Comparison of ENCODE assay signal across 13 cellular contexts in genomic region chr16:30428055-30428454, GRCh38. TPM values are rescaled to one million over a fixed set of nuclear protein-coding genes. Genes with fewer than 3 reads are reported as not detected.
DNase-seq lines count a peak whose midpoint lies in the region; ATAC-seq and TF ChIP-seq lines count a peak whose summit lies in the region.
"Had no signal": no experiment of that assay in that cellular context is flagged by ENCODE, and none has a peak within 500 bp of the region (broad histone marks: within the 10 kb centered on the region; RNA-seq: fewer than 3 reads in every experiment).

No MANE protein-coding gene starts in this region.

- H3K27ac ChIP-seq in RWPE1: peak overlapping the region; percentile 71
- H3K27ac ChIP-seq: pancreas had no signal

- peak overlapping the region; percentile 39 for H3K27ac Mint-ChIP-seq in activated CD8-positive, alpha-beta memory T cell treated with anti-CD3 and anti-CD28 coated beads, Interleukin-2, amount 10 ng/mL, durations not matched to agents 7 days and 5 days
- H3K27ac Mint-ChIP-seq in naive thymus-derived CD8-positive, alpha-beta T cell: peak overlapping the region; percentile 15 to 89 (median 73)

- no peak overlapping the region for H3K4me3 Mint-ChIP-seq in activated CD8-positive, alpha-beta memory T cell treated with anti-CD3 and anti-CD28 coated beads, Interleukin-2, amount 10 ng/mL, durations not matched to agents 7 days and 5 days
- peak overlapping the region in 8 of 10 donors; percentile 1 to 72 (median 54) for H3K4me3 Mint-ChIP-seq in naive thymus-derived CD8-positive, alpha-beta T cell

- POLR2A ChIA-PET in RWPE1 (lab: Yijun Ruan, JAX; ENCODE audit: low non-redundant PET): no interaction called here
- POLR2A ChIA-PET in naive thymus-derived CD8-positive, alpha-beta T cell (lab: Charles Lee): interaction anchor here (0.6 to 3.6 kb wide), 2 partner anchors 11 to 372 kb away, joined by 7 to 75 read pairs; no protein-coding TSS in a partner anchor

- TF ChIP-seq CTCF in RWPE1 (conservative IDR thresholded peaks at IDR 0.05; ENCODE audit: low read depth): no peak

- DNase-seq in activated CD8-positive, alpha-beta memory T cell treated with anti-CD3 and anti-CD28 coated beads, Interleukin-2, amount 10 ng/mL, durations not matched to agents 7 days and 5 days: no peak
- no peak for DNase-seq in activated CD8-positive, alpha-beta memory T cell treated with anti-CD3 and anti-CD28 coated beads for 24 hours
- DNase-seq in RWPE1 (ENCODE audit: low spot score): no peak
- no peak for DNase-seq in naive thymus-derived CD8-positive, alpha-beta T cell
- DNase-seq in COLO668 (lab: John Stamatoyannopoulos, UW; ENCODE audit: unreplicated experiment): no peak
- DNase-seq in SHP77 (lab: John Stamatoyannopoulos, UW): no peak
- DNase-seq: DMS79 treated with DMSO at 0.1 percent for 48 hours; dorsolateral prefrontal cortex; NCI-H2107; stimulated activated CD4-positive, alpha-beta T cell treated with anti-CD3 and anti-CD28 coated beads, Interleukin-12 subunit alpha, Interleukin-12 subunit beta, amount 100 ng/mL, for 4 hours; SW 1271 had no signal

- peaks cover 25% of the 10 kb centered on the region for H3K4me1 Mint-ChIP-seq in activated CD8-positive, alpha-beta memory T cell treated with anti-CD3 and anti-CD28 coated beads, Interleukin-2, amount 10 ng/mL, durations not matched to agents 7 days and 5 days
- H3K4me1 Mint-ChIP-seq in naive thymus-derived CD8-positive, alpha-beta T cell: peaks cover 5 to 25% (median 7%) of the 10 kb centered on the region in 4 donors

- ATAC-seq in activated CD8-positive, alpha-beta memory T cell treated with anti-CD3 and anti-CD28 coated beads, Interleukin-2, amount 10 ng/mL, durations not matched to agents 7 days and 5 days: no peak
- no peak for ATAC-seq in naive thymus-derived CD8-positive, alpha-beta T cell
- ATAC-seq: pancreas had no signal

- H3K27me3 Mint-ChIP-seq in activated CD8-positive, alpha-beta memory T cell treated with anti-CD3 and anti-CD28 coated beads, Interleukin-2, amount 10 ng/mL, durations not matched to agents 7 days and 5 days: no peaks in the 10 kb centered on the region
- H3K27me3 Mint-ChIP-seq in naive thymus-derived CD8-positive, alpha-beta T cell: no peaks in the 10 kb centered on the region

- H3K36me3 Mint-ChIP-seq in activated CD8-positive, alpha-beta memory T cell treated with anti-CD3 and anti-CD28 coated beads, Interleukin-2, amount 10 ng/mL, durations not matched to agents 7 days and 5 days: peaks cover 29% of the 10 kb centered on the region
- H3K36me3 Mint-ChIP-seq in naive thymus-derived CD8-positive, alpha-beta T cell: peaks cover 0 to 47% (median 0%) of the 10 kb centered on the region in 3 donors

- H3K9me3 Mint-ChIP-seq in activated CD8-positive, alpha-beta memory T cell treated with anti-CD3 and anti-CD28 coated beads, Interleukin-2, amount 10 ng/mL, durations not matched to agents 7 days and 5 days (ENCODE audit: low read depth): no peaks in the 10 kb centered on the region
- H3K9me3 Mint-ChIP-seq in naive thymus-derived CD8-positive, alpha-beta T cell: no peaks in the 10 kb centered on the region

- CTCF ChIA-PET in activated CD8-positive, alpha-beta memory T cell treated with anti-CD3 and anti-CD28 coated beads, Interleukin-2, amount 10 ng/mL, durations not matched to agents 7 days and 5 days (lab: Charles Lee): interaction anchor here (1.7 kb wide), 1 partner anchor 168 kb away, joined by 4 read pairs; no protein-coding TSS in a partner anchor
- CTCF ChIA-PET in RWPE1 (lab: Yijun Ruan, JAX): no interaction called here

RNA-seq across cellular contexts. Expression of gene DCTPP1, which starts 1.8 kb away (rescaled TPM):
- 100 to 1,000 TPM in 1 of 2 experiments, 10 to 100 TPM in 1; 72.0 to 108 TPM for total RNA-seq in activated CD8-positive, alpha-beta memory T cell treated with anti-CD3 and anti-CD28 coated beads, Interleukin-2, amount 10 ng/mL, durations not matched to agents 7 days and 5 days
- total RNA-seq in naive thymus-derived CD8-positive, alpha-beta T cell: 10 to 100 TPM; 15.2 to 16.7 TPM
- polyA plus RNA-seq in naive thymus-derived CD8-positive, alpha-beta T cell: 10 to 100 TPM; 63.0 to 79.6 (median 64.0) TPM

RNA-seq across cellular contexts. Expression of gene SEPHS2, which starts 17.6 kb away (rescaled TPM):
- total RNA-seq in activated CD8-positive, alpha-beta memory T cell treated with anti-CD3 and anti-CD28 coated beads, Interleukin-2, amount 10 ng/mL, durations not matched to agents 7 days and 5 days: 10 to 100 TPM; 63.3 to 92.9 TPM
- total RNA-seq in naive thymus-derived CD8-positive, alpha-beta T cell: 10 to 100 TPM; 52.3 to 55.1 TPM
- polyA plus RNA-seq in naive thymus-derived CD8-positive, alpha-beta T cell: 10 to 100 TPM; 45.5 to 60.7 (median 55.0) TPM

RNA-seq across cellular contexts. Expression of gene ZNF771, which starts 20.6 kb away (rescaled TPM):
- 1 to 10 TPM; 4.9 to 5.4 TPM for total RNA-seq in activated CD8-positive, alpha-beta memory T cell treated with anti-CD3 and anti-CD28 coated beads, Interleukin-2, amount 10 ng/mL, durations not matched to agents 7 days and 5 days
- 1 to 10 TPM; 5.5 to 7.6 TPM for total RNA-seq in naive thymus-derived CD8-positive, alpha-beta T cell
- polyA plus RNA-seq in naive thymus-derived CD8-positive, alpha-beta T cell: 1 to 10 TPM; 2.1 to 6.7 (median 3.8) TPM

RNA-seq across cellular contexts. Expression of gene ZNF48, which starts 32.8 kb away (rescaled TPM):
- 10 to 100 TPM; 13.7 to 15.6 TPM for total RNA-seq in activated CD8-positive, alpha-beta memory T cell treated with anti-CD3 and anti-CD28 coated beads, Interleukin-2, amount 10 ng/mL, durations not matched to agents 7 days and 5 days
- total RNA-seq in naive thymus-derived CD8-positive, alpha-beta T cell: 10 to 100 TPM; 12.7 to 14.3 TPM
- 10 to 100 TPM in 1 of 3 donors, 1 to 10 TPM in 2; 6.1 to 11.7 (median 7.5) TPM for polyA plus RNA-seq in naive thymus-derived CD8-positive, alpha-beta T cell

RNA-seq across cellular contexts. Expression of gene ITGAL, which starts 44.5 kb away (rescaled TPM):
- 100 to 1,000 TPM; 566 to 685 TPM for total RNA-seq in activated CD8-positive, alpha-beta memory T cell treated with anti-CD3 and anti-CD28 coated beads, Interleukin-2, amount 10 ng/mL, durations not matched to agents 7 days and 5 days
- total RNA-seq in naive thymus-derived CD8-positive, alpha-beta T cell: 100 to 1,000 TPM; 334 to 339 TPM
- polyA plus RNA-seq in naive thymus-derived CD8-positive, alpha-beta T cell: 100 to 1,000 TPM; 121 to 157 (median 124) TPM
- total RNA-seq: lung microvascular endothelial cell had no signal

Comparison
In these comparisons a context has a peak if more than half of its experiments do, and no peak if none do; other contexts are left out.
1. RNA of gene DCTPP1, which starts 1.8 kb away (total RNA-seq): 72.0 to 108 TPM in activated CD8-positive, alpha-beta memory T cell treated with anti-CD3 and anti-CD28 coated beads, Interleukin-2, amount 10 ng/mL, durations not matched to agents 7 days and 5 days; 15.2 to 16.7 TPM in naive thymus-derived CD8-positive, alpha-beta T cell; every median in the first group is over 4 times any median in the second.